ENCODE assay signal across 1 cellular context in the genomic region with DNA sequence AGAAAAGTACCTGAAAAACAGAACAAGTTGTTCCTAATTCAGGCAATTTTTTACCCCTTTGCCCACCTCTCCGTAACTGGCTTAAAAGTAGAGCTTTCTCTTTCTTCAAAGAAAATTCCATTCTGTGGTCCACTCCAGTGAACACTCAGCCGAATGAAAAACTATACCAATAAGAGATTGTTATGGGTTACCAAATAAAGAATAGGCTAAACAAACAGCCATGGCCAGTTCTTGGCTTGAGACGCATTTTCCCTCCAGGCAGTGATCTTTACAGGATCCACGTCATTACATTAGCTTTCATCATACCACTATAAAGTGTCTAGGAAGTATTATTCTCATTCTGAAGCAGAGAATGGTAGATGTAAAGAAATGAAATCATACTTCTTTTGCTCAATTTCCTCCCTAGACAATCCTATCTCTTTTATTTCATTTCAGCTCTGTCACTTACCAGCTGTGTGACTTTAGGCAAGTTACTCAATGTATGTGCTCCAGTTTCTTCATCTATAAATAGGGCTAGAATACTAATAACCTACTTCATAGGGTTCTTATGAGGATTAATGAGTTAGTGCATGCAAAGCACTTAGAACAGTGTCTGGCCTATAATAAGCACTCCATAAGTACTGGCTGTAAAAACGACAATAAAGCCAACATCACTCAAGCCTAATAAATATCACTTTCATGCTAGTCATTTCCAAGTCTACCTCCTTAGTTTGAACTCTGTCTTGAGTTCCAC.
TF ChIP-seq lines count a peak whose summit lies in the region.

No MANE protein-coding gene starts in this region.

TF ChIP-seq in K562, 482 proteins besides CTCF, POLR2A, EP300 and RAD21 (continued from another document):
- TF ChIP-seq, protein P1, sequence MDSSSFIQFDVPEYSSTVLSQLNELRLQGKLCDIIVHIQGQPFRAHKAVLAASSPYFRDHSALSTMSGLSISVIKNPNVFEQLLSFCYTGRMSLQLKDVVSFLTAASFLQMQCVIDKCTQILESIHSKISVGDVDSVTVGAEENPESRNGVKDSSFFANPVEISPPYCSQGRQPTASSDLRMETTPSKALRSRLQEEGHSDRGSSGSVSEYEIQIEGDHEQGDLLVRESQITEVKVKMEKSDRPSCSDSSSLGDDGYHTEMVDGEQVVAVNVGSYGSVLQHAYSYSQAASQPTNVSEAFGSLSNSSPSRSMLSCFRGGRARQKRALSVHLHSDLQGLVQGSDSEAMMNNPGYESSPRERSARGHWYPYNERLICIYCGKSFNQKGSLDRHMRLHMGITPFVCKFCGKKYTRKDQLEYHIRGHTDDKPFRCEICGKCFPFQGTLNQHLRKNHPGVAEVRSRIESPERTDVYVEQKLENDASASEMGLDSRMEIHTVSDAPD (CRISPR knock-in tag; IDR thresholded peaks at IDR 0.05): no peak
- TF ChIP-seq ILK (tag; IDR thresholded peaks at IDR 0.05; ENCODE audit: borderline replicate concordance, low read depth): no peak
- TF ChIP-seq GTF2F1 (IDR thresholded peaks at IDR 0.05; ENCODE audit: low read depth, low read length): no peak
- TF ChIP-seq ARID1B (IDR thresholded peaks at IDR 0.05): no peak
- TF ChIP-seq POLR2H (tag; IDR thresholded peaks at IDR 0.05; ENCODE audit: low read depth): 0 out of 2 replicates have a peak, but pooled peaks have one; percentile 28
- TF ChIP-seq ZNF76 (CRISPR knock-in tag; IDR thresholded peaks at IDR 0.05; ENCODE audit: borderline replicate concordance): no peak
- TF ChIP-seq NFYB (IDR thresholded peaks at IDR 0.05; ENCODE audit: extremely low read depth, insufficient read length): no peak
- 0 out of 2 replicates have a peak, but pooled peaks have one; percentile 13 for TF ChIP-seq GABPA (tag; conservative IDR thresholded peaks at IDR 0.05; ENCODE audit: low read depth)
- TF ChIP-seq BCL6 (CRISPR knock-in tag; IDR thresholded peaks at IDR 0.05): no peak
- no peak for TF ChIP-seq CEBPG (CRISPR knock-in tag; IDR thresholded peaks at IDR 0.05)
- peak in 1 of 2 experiments; percentile 69; a peak in 2 of 4 replicates for TF ChIP-seq CEBPG (tag; conservative IDR thresholded peaks at IDR 0.05 in 1 of 2, IDR thresholded peaks at IDR 0.05 in 1 of 2)
